In genomic region chr6:159968295-159969203, GRCh38 we compare ENCODE assay signal across 8 cellular contexts. TPM values are rescaled to one million over a fixed set of nuclear protein-coding genes. Genes with fewer than 3 reads are reported as not detected.
DNase-seq lines count a peak whose midpoint lies in the region; ATAC-seq and TF ChIP-seq lines count a peak whose summit lies in the region.

Gene IGF2R, plus strand, starts transcription at chr6:159969082. Its CDS starts 165 bp downstream, at chr6:159969247.

- no peaks in the 10 kb centered on the region for H3K9me3 Mint-ChIP-seq in stimulated activated naive CD8-positive, alpha-beta T cell treated with anti-CD3 and anti-CD28 coated beads, Interleukin-15, amount 100 ng/mL, for 72 hours

- H3K4me3 ChIP-seq in GM23248 (peak within 1 kb of the TSS; percentile 81), neural cell (ENCODE audit: low read length) (peak within 1 kb of the TSS; percentile 85)

- no peaks in the 10 kb centered on the region for H3K36me3 ChIP-seq in GM23248 (ENCODE audit: low read depth)
- H3K36me3 ChIP-seq in neural cell (ENCODE audit: insufficient read depth, low read length): no peaks in the 10 kb centered on the region

- H2AFZ ChIP-seq in GM23248: peak within 1 kb of the TSS; percentile 90
- peak within 1 kb of the TSS; percentile 98 for H2AFZ ChIP-seq in neural cell (ENCODE audit: low read depth, low read length)

- H3K79me2 ChIP-seq in GM23248 (ENCODE audit: insufficient read depth) (peaks cover 37% of the 10 kb centered on the region), neural cell (replicated peaks; ENCODE audit: insufficient read depth, low read length) (peaks cover 38% of the 10 kb centered on the region)

- H3F3A ChIP-seq in GM23248 (ENCODE audit: insufficient read depth) (peaks cover 16% of the 10 kb centered on the region), neural cell (ENCODE audit: insufficient read depth, low read length, poor library complexity, severe bottlenecking) (no peaks in the 10 kb centered on the region)

- peaks cover 42% of the 10 kb centered on the region for H3K4me1 Mint-ChIP-seq in stimulated activated naive CD8-positive, alpha-beta T cell treated with anti-CD3 and anti-CD28 coated beads, Interleukin-15, amount 100 ng/mL, for 72 hours

- TF ChIP-seq RAD21 in neural cell (conservative IDR thresholded peaks at IDR 0.05): peak; percentile 33

- peaks cover 9% of the 10 kb centered on the region for H3K4me1 ChIP-seq in GM23248 (ENCODE audit: insufficient read depth)

- H3K27ac ChIP-seq in GM23248: peak within 1 kb of the TSS; percentile 36
- H3K27ac ChIP-seq in neural cell (ENCODE audit: low read length): peak within 1 kb of the TSS; percentile 37

- H3K27ac Mint-ChIP-seq in stimulated activated naive CD8-positive, alpha-beta T cell treated with anti-CD3 and anti-CD28 coated beads, Interleukin-15, amount 100 ng/mL, for 72 hours: peak within 1 kb of the TSS; percentile 92 to 95

- in situ Hi-C loops in GM23248 (cut with MboI): no loop called here

- H3K4me3 Mint-ChIP-seq in stimulated activated naive CD8-positive, alpha-beta T cell treated with anti-CD3 and anti-CD28 coated beads, Interleukin-15, amount 100 ng/mL, for 72 hours: peak within 1 kb of the TSS; percentile 87 to 97

- peak; percentile 60 for TF ChIP-seq CTCF in neural cell (IDR thresholded peaks at IDR 0.05; ENCODE audit: poor library complexity, severe bottlenecking)

- peak within 1 kb of the TSS; percentile 91 for H3K9ac ChIP-seq in GM23248
- peak within 1 kb of the TSS; percentile 71 for H3K9ac ChIP-seq in neural cell (ENCODE audit: low read length)

- H3K27me3 Mint-ChIP-seq in stimulated activated naive CD8-positive, alpha-beta T cell treated with anti-CD3 and anti-CD28 coated beads, Interleukin-15, amount 100 ng/mL, for 72 hours: no peaks in the 10 kb centered on the region

- DNase-seq in ELF-1 (ENCODE audit: low read depth, low spot score): peak; percentile 86
- DNase-seq in GM23248: peak; percentile 96
- DNase-seq in Kasumi-1 (lab: John Stamatoyannopoulos, UW): peak; percentile 76 to 79
- DNase-seq in SHP77 treated with DMSO at 0.1 percent for 48 hours (lab: John Stamatoyannopoulos, UW): peak; percentile 72
- DNase-seq in activated gamma-delta T cell (lab: John Stamatoyannopoulos, UW): peak; percentile 93
- peak; percentile 75 for DNase-seq in fibroblast of the conjunctiva (ENCODE audit: low read depth)
- DNase-seq in stimulated activated naive CD8-positive, alpha-beta T cell treated with anti-CD3 and anti-CD28 coated beads, Interleukin-15, amount 100 ng/mL, for 72 hours: peak; percentile 92 to 94

- H3K9me3 ChIP-seq in GM23248 (ENCODE audit: low read depth) (no peaks in the 10 kb centered on the region), neural cell (ENCODE audit: low read length) (no peaks in the 10 kb centered on the region)

- WGBS in GM23248 (ENCODE audit: low coverage in 1 of 2, low lambda C conversion rate in 2 of 2, missing lambda C conversion rate in 2 of 2), 2 experiments: 4 to 15% methylated on average over 14 to 55 of the region's 68 CpGs

- no peak for TF ChIP-seq EP300 in neural cell (conservative IDR thresholded peaks at IDR 0.05; ENCODE audit: poor library complexity, severe bottlenecking)

- peak; percentile 91 for ATAC-seq in stimulated activated naive CD8-positive, alpha-beta T cell treated with anti-CD3 and anti-CD28 coated beads, Interleukin-15, amount 100 ng/mL, for 72 hours

- H3K27me3 ChIP-seq in GM23248 (replicated peaks; ENCODE audit: insufficient read depth): no peaks in the 10 kb centered on the region
- peaks cover 1% of the 10 kb centered on the region for H3K27me3 ChIP-seq in neural cell (ENCODE audit: insufficient read depth, low read depth, low read length)

- H3K9me2 ChIP-seq in GM23248 (ENCODE audit: insufficient read depth) (no peaks in the 10 kb centered on the region), neural cell (ENCODE audit: insufficient read depth, low read length) (no peaks in the 10 kb centered on the region)

- peaks cover 8% of the 10 kb centered on the region; the same call in 1 of the 2 replicates for H4K20me1 ChIP-seq in GM23248 (ENCODE audit: insufficient read depth)
- peaks cover 6% of the 10 kb centered on the region for H4K20me1 ChIP-seq in neural cell (ENCODE audit: insufficient read depth)

- H3K4me2 ChIP-seq in GM23248 (ENCODE audit: unreplicated experiment): peak within 1 kb of the TSS; percentile 81
- H3K4me2 ChIP-seq in neural cell (ENCODE audit: low read length): peak within 1 kb of the TSS; percentile 87

TF ChIP-seq in neural cell, 6 proteins besides CTCF, POLR2A, EP300 and RAD21:
- no peak for TF ChIP-seq TAF1 (IDR thresholded peaks at IDR 0.05; ENCODE audit: low read depth)
- peak; percentile 90 for TF ChIP-seq POLR2AphosphoS5 (IDR thresholded peaks at IDR 0.05)
- peak; percentile 64 for TF ChIP-seq MXI1 (conservative IDR thresholded peaks at IDR 0.05; ENCODE audit: poor library complexity, severe bottlenecking)
- TF ChIP-seq SMC3 (conservative IDR thresholded peaks at IDR 0.05; ENCODE audit: poor library complexity): peak; percentile 49

RNA-seq across cellular contexts. Expression of gene IGF2R, which starts in this region (rescaled TPM):
- total RNA-seq in GM23248 (2014; rRNA removed; shearing (Covaris generic)): 30.9 TPM in 2 replicates
- 8.1 and 8.8 TPM in 2 replicates for polyA plus RNA-seq in GM23248 (2016; fragmentation: Nextera tagmentation; extraction: Ambion mirVana)
- 15.0 and 22.6 TPM in 2 replicates for polyA plus RNA-seq in neural cell
- 70.0 and 72.6 TPM in 2 replicates for polyA minus RNA-seq in neural cell

Comparison
In these comparisons a context has a peak if more than half of its experiments do, and no peak if none do; other contexts are left out.
1. Peak in every context shown above with its lines: DNase-seq, ATAC-seq, H3K4me3 ChIP-seq and H3K27ac ChIP-seq.